In the genomic region with DNA sequence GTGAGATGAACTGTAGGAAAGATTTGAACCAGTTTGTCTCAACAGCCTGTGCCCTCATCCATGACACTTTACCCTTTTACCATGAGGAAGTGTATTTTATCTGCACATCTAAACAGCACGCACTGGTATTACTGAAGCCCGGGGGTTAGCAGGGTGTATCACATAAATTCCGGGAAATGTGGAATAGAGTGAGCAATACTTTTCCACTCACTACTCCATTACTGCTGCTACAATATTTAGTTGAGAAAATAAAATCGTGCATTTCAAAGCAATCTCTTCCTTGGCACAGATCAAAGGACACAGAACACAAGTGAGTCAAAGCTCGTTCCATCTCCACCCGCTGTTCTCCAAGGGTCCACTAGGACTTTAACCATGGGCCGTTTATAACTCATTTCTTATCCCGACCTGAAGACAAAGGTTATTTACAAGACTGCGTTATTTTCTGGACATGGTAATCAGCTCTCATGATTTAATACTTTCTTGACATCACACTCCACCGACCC, we compare ENCODE assay signal across 11 cellular contexts. TPM values are rescaled to one million over a fixed set of nuclear protein-coding genes. Genes with fewer than 3 reads are reported as not detected.
DNase-seq lines count a peak whose midpoint lies in the region; ATAC-seq, FAIRE-seq and TF ChIP-seq lines count a peak whose summit lies in the region.
"Had no signal": no experiment of that assay in that cellular context is flagged by ENCODE, and none has a peak within 500 bp of the region (broad histone marks: within the 10 kb centered on the region; RNA-seq: fewer than 3 reads in every experiment).

No MANE protein-coding gene starts in this region.

- H3K27me3 ChIP-seq in BE2C (no peaks in the 10 kb centered on the region), brain microvascular endothelial cell (replicated peaks) (no peaks in the 10 kb centered on the region), muscle layer of duodenum (ENCODE audit: low read depth, low read length) (no peaks in the 10 kb centered on the region), HepG2 (ENCODE audit: control insufficient read depth in 1 of 2, insufficient read depth in 2 of 2, low read length in 2 of 2) (no peaks in the 10 kb centered on the region)

- no TSS peak for BruUV-seq in HepG2 (replicated peaks; lab: Mats Ljungman, UMichigan)

- no peak overlapping the region for H3K4me2 ChIP-seq in HepG2 (ENCODE audit: low read depth, low read length)

- 0 out of 2 replicates have a peak, but pooled peaks have one; percentile 17 for TF ChIP-seq CTCF in BE2C (IDR thresholded peaks at IDR 0.05; ENCODE audit: low read depth, low read length)
- TF ChIP-seq CTCF in HFFc6 (IDR thresholded peaks at IDR 0.05), result peak; percentile 57
- TF ChIP-seq CTCF in brain microvascular endothelial cell (IDR thresholded peaks at IDR 0.05; ENCODE audit: low read depth, low read length, missing control alignments), result peak; percentile 21
- no peak for TF ChIP-seq CTCF in HepG2 (CRISPR knock-in tag; IDR thresholded peaks at IDR 0.05)

- H3K9me3 Mint-ChIP-seq in HFFc6, result no peaks in the 10 kb centered on the region

- no peak for TF ChIP-seq POLR2A in HepG2 (IDR thresholded peaks at IDR 0.05; ENCODE audit: insufficient read depth in 1 of 2, low read depth in 2 of 2, low read length in 2 of 2)

- DNase-seq in BE2C (peak; percentile 35), HFFc6 (peak; percentile 40), brain microvascular endothelial cell (no peak), substantia nigra (lab: John Stamatoyannopoulos, UW) (no peak), HepG2 (ENCODE audit: low spot score) (no peak), DMS 273 treated with DMSO at 0.1 percent for 48 hours (lab: John Stamatoyannopoulos, UW) (no peak)
- no peak for DNase-seq in stimulated activated CD4-positive, alpha-beta T cell treated with anti-CD3 and anti-CD28 coated beads, Interleukin-4, amount 100 ng/mL, for 24 hours
- DNase-seq: Calu3, right cardiac atrium, T-helper 9 cell had no signal

- peaks cover 5% of the 10 kb centered on the region; the same call in 1 of the 2 replicates for H3K27me3 Mint-ChIP-seq in HFFc6 (ENCODE audit: insufficient read depth)

- TF ChIP-seq EP300 in HepG2 (IDR thresholded peaks at IDR 0.05; ENCODE audit: low read depth in 2 of 2, low read length in 2 of 2), result no peak
- TF ChIP-seq EP300 in HepG2 (CRISPR knock-in tag; IDR thresholded peaks at IDR 0.05; ENCODE audit: borderline replicate concordance), result no peak

- CTCF ChIA-PET in HepG2 (lab: Yijun Ruan, JAX; ENCODE audit: low intra/inter-chr PET ratio, low total read pairs), result no interaction called here

- peaks cover 19% of the 10 kb centered on the region for H3K36me3 Mint-ChIP-seq in HFFc6 (ENCODE audit: low read depth)

- H3K4me1 ChIP-seq in BE2C (peaks cover 17% of the 10 kb centered on the region), muscle layer of duodenum (ENCODE audit: control insufficient read depth in 1 of 2, insufficient read depth in 2 of 2, low read length in 2 of 2) (peaks cover 26 to 57% of the 10 kb centered on the region in 2 donors), HepG2 (ENCODE audit: insufficient read depth, low read length) (peaks cover 85% of the 10 kb centered on the region)

- FAIRE-seq in HepG2 (lab: Jason Lieb, UNC), result no peak

- ATAC-seq in HepG2, result no peak

- H3K4me1 Mint-ChIP-seq in HFFc6 (ENCODE audit: low read depth), result peaks cover 88% of the 10 kb centered on the region

- 70% methylated on average over 10 of the region's 10 CpGs for WGBS in HepG2 (ENCODE audit: low lambda C conversion rate)

- peak overlapping the region; percentile 95 for H3K27ac Mint-ChIP-seq in HFFc6

- H2AFZ ChIP-seq in HepG2 (ENCODE audit: low read length), result no peak overlapping the region

- POLR2A ChIA-PET in HepG2 (lab: Yijun Ruan, JAX), result interaction anchor here (1.0 kb wide), 1 partner anchor 36 kb away, joined by 3 read pairs; no protein-coding TSS in a partner anchor

- H3K4me3 ChIP-seq in BE2C (ENCODE audit: low read depth, low read length) (peak overlapping the region; percentile 21), brain microvascular endothelial cell (ENCODE audit: low read depth, low read length) (no peak overlapping the region), muscle layer of duodenum (ENCODE audit: low read depth in 1 of 2, low read length in 2 of 2) (no peak overlapping the region), HepG2 (replicated peaks in 1 of 3; ENCODE audit: insufficient read depth in 1 of 3, low read depth in 2 of 3, low read length in 3 of 3) (no peak overlapping the region)

- no peaks in the 10 kb centered on the region for H3K36me3 ChIP-seq in BE2C
- no peaks in the 10 kb centered on the region for H3K36me3 ChIP-seq in brain microvascular endothelial cell (replicated peaks)
- H3K36me3 ChIP-seq in muscle layer of duodenum (ENCODE audit: control insufficient read depth in 1 of 2, insufficient read depth in 2 of 2, low read length in 2 of 2), result no peaks in the 10 kb centered on the region
- H3K36me3 ChIP-seq in HepG2 (replicated peaks in 1 of 2; ENCODE audit: control insufficient read depth in 1 of 2, insufficient read depth in 2 of 2, low read length in 2 of 2), result peaks cover 8 to 15% of the 10 kb centered on the region in 2 experiments

- no peaks in the 10 kb centered on the region for H3K9me3 ChIP-seq in BE2C
- H3K9me3 ChIP-seq in muscle layer of duodenum (ENCODE audit: control insufficient read depth in 1 of 2, low read length in 2 of 2), result no peaks in the 10 kb centered on the region
- no peaks in the 10 kb centered on the region for H3K9me3 ChIP-seq in HepG2 (ENCODE audit: low read length)

- no peak for TF ChIP-seq RAD21 in HepG2 (CRISPR knock-in tag; IDR thresholded peaks at IDR 0.05)

- H3K9ac ChIP-seq in HepG2 (ENCODE audit: insufficient read depth, low read depth, low read length), result no peak overlapping the region

- intact Hi-C loops in HepG2 (cut with micrococcal nuclease; ENCODE audit: unreplicated experiment), result loop anchor here (5.0 kb wide), 1 partner anchor 69 kb away; no protein-coding TSS in a partner anchor

- peak overlapping the region; percentile 64 for H3K4me3 Mint-ChIP-seq in HFFc6

- H3K27ac ChIP-seq in brain microvascular endothelial cell, result no peak overlapping the region
- peak overlapping the region; percentile 17 for H3K27ac ChIP-seq in muscle layer of duodenum (ENCODE audit: low read length)
- no peak overlapping the region for H3K27ac ChIP-seq in substantia nigra (ENCODE audit: low read depth, low read length, poor library complexity, severe bottlenecking)
- H3K27ac ChIP-seq in HepG2 (ENCODE audit: extremely low read length, insufficient read depth, low read length), result no peak overlapping the region

- peaks cover 84% of the 10 kb centered on the region for H4K20me1 ChIP-seq in HepG2 (ENCODE audit: insufficient read depth, low read length)

- in situ Hi-C loops in brain microvascular endothelial cell (cut with HindIII; ENCODE audit: low pct_ligation_motif_present, low sequenced_read_pairs), result no loop called here
- in situ Hi-C loops in HepG2 (cut with HindIII; ENCODE audit: extremely low pct_ligation_motif_present, low pct_unique_long_range_greater_than_20kb), result no loop called here

- peaks cover 97% of the 10 kb centered on the region for H3K79me2 ChIP-seq in HepG2 (ENCODE audit: insufficient read depth, low read length)

TF ChIP-seq in HepG2, 621 proteins besides CTCF, POLR2A, EP300 and RAD21 (continues in another document):
- no peak for TF ChIP-seq AGO2 (optimal IDR thresholded peaks at IDR 0.05; ENCODE audit: low read depth, low read length)
- no peak for TF ChIP-seq FOXA1 (IDR thresholded peaks at IDR 0.05)
- TF ChIP-seq FOXA1 (CRISPR knock-in tag; IDR thresholded peaks at IDR 0.05), result no peak
- no peak for TF ChIP-seq ZNF615 (CRISPR knock-in tag; IDR thresholded peaks at IDR 0.05; ENCODE audit: borderline replicate concordance)
- TF ChIP-seq ZBTB7B (CRISPR knock-in tag; IDR thresholded peaks at IDR 0.05), result no peak
- TF ChIP-seq ELF1 (CRISPR knock-in tag; IDR thresholded peaks at IDR 0.05), result no peak
- no peak for TF ChIP-seq ZNF766 (CRISPR knock-in tag; IDR thresholded peaks at IDR 0.05; ENCODE audit: borderline replicate concordance)
- no peak for TF ChIP-seq ZNF124 (CRISPR knock-in tag; IDR thresholded peaks at IDR 0.05)
- TF ChIP-seq U2AF1 (optimal IDR thresholded peaks at IDR 0.05; ENCODE audit: low read depth, low read length), result no peak
- TF ChIP-seq SP4 (CRISPR knock-in tag; IDR thresholded peaks at IDR 0.05), result no peak
- no peak for TF ChIP-seq ZNF761 (CRISPR knock-in tag; conservative IDR thresholded peaks at IDR 0.05)
- TF ChIP-seq ZFP37 (CRISPR knock-in tag; IDR thresholded peaks at IDR 0.05; ENCODE audit: borderline replicate concordance), result no peak
- TF ChIP-seq PAF1 (CRISPR knock-in tag; IDR thresholded peaks at IDR 0.05), result no peak
- no peak for TF ChIP-seq ZNF780A (CRISPR knock-in tag; IDR thresholded peaks at IDR 0.05)

RNA-seq across cellular contexts. Expression of a gene that starts 35.2 kb away (rescaled TPM):
- 60.2 TPM for polyA plus RNA-seq in BE2C (2012; ENCODE audit: insufficient read depth, insufficient read length, low read depth)
- total RNA-seq in HFFc6 (2021; fragmentation: NEBNext Ultra II Directional; extraction: Animal tissue kit (Norgen Biotek cat#: 25700)), result 10 to 100 TPM; 72.2 to 89.8 (median 80.5) TPM
- 73.0 and 78.3 TPM in 2 replicates for total RNA-seq in HepG2 (2016; rRNA removed; fragmentation: Illumina TruSeq; extraction: Trizol)
- total RNA-seq in HepG2 (2016; cell fraction: cytosol; rRNA removed; fragmentation: Illumina TruSeq; extraction: Trizol; ENCODE audit: low read depth), result 61.3 and 71.1 TPM in 2 replicates
- 63.6 and 74.1 TPM in 2 replicates for total RNA-seq in HepG2 (2016; cell fraction: insoluble cytoplasmic fraction; rRNA removed; fragmentation: Illumina TruSeq; extraction: Trizol)
- total RNA-seq in HepG2 (2016; cell fraction: membrane; rRNA removed; fragmentation: Illumina TruSeq; extraction: Trizol), result 126 and 128 TPM in 2 replicates
- total RNA-seq in HepG2 (2016; cell fraction: nucleus; rRNA removed; fragmentation: Illumina TruSeq; extraction: Trizol), result 40.9 and 49.2 TPM in 2 replicates
- 43.3 and 51.3 TPM in 2 replicates for polyA plus RNA-seq in HepG2 (2011; rRNA removed)
- polyA plus RNA-seq in HepG2 (2011; cell fraction: cytosol; rRNA removed), result 44.0 and 59.6 TPM in 2 replicates
- 38.4 and 41.3 TPM in 2 replicates for polyA plus RNA-seq in HepG2 (2011; cell fraction: nucleus; rRNA removed)
- 102 and 104 TPM in 2 replicates for polyA plus RNA-seq in HepG2 (2012)
- 66.6 and 74.8 TPM in 2 replicates for polyA plus RNA-seq in HepG2 (2016; cell fraction: cytosol; fragmentation: Illumina TruSeq; extraction: Trizol; ENCODE audit: low read depth)
- 104 and 126 TPM in 2 replicates for polyA plus RNA-seq in HepG2 (2016; cell fraction: insoluble cytoplasmic fraction; fragmentation: Illumina TruSeq; extraction: Trizol; ENCODE audit: low read depth)
- 140 and 148 TPM in 2 replicates for polyA plus RNA-seq in HepG2 (2016; cell fraction: membrane; fragmentation: Illumina TruSeq; extraction: Trizol; ENCODE audit: low read depth)
- 70.2 and 70.8 TPM in 2 replicates for polyA plus RNA-seq in HepG2 (2016; cell fraction: nucleus; fragmentation: Illumina TruSeq; extraction: Trizol; ENCODE audit: insufficient read depth, low read depth)
- 20.7 and 22.8 TPM in 2 replicates for polyA minus RNA-seq in HepG2 (2011; rRNA and poly(A)+ RNA removed; ENCODE audit: low replicate concordance)
- 32.6 and 40.5 TPM in 2 replicates for polyA minus RNA-seq in HepG2 (2011; cell fraction: cytosol; rRNA and poly(A)+ RNA removed)
- 44.5 and 46.1 TPM in 2 replicates for polyA minus RNA-seq in HepG2 (2011; cell fraction: nucleus; rRNA and poly(A)+ RNA removed)

Comparison
In these comparisons a context has a peak if more than half of its experiments do, and no peak if none do; other contexts are left out.
1. DNase-seq: peak in BE2C (single experiment) and HFFc6 (single experiment); none in brain microvascular endothelial cell (single experiment), stimulated activated CD4-positive, alpha-beta T cell treated with anti-CD3 and anti-CD28 coated beads, Interleukin-4, amount 100 ng/mL, for 24 hours (single experiment), substantia nigra (0 of 49), HepG2 (single experiment) and DMS 273 treated with DMSO at 0.1 percent for 48 hours (single experiment).